Comparison of ENCODE assay signal across 12 cellular contexts in genomic region chr11:70448983-70449567, GRCh38. TPM values are rescaled to one million over a fixed set of nuclear protein-coding genes. Genes with fewer than 3 reads are reported as not detected.
A peak's percentile ranks its signal among the peaks of the same experiment; 100 is the strongest.
DNase-seq lines count a peak whose midpoint lies in the region; ATAC-seq and TF ChIP-seq lines count a peak whose summit lies in the region.
"Had no signal": no experiment of that assay in that cellular context is flagged by ENCODE, and none has a peak within 500 bp of the region (broad histone marks: within the 10 kb centered on the region; RNA-seq: fewer than 3 reads in every experiment).

No MANE protein-coding gene starts in this region.

- no peaks in the 10 kb centered on the region for H3K27me3 ChIP-seq in upper lobe of right lung
- H3K27me3 ChIP-seq in HAP-1 (ENCODE audit: low read depth): no peaks in the 10 kb centered on the region
- H3K27me3 ChIP-seq: MG63 had no signal

- ATAC-seq in natural killer cell (no peak), upper lobe of right lung (no peak), GM19328 (IDR thresholded peaks at IDR 0.05; ENCODE audit: unreplicated experiment) (no peak)
- no peak for ATAC-seq in natural killer cell treated with Interleukin-12 subunit alpha and Interleukin-12 subunit beta and Interleukin-15 and Interleukin-18, amount 100 ng/mL, for 72 hours

- H3K4me1 Mint-ChIP-seq in natural killer cell: no peaks in the 10 kb centered on the region
- no peaks in the 10 kb centered on the region for H3K4me1 Mint-ChIP-seq in natural killer cell treated with Interleukin-12 subunit alpha and Interleukin-12 subunit beta and Interleukin-15 and Interleukin-18, amount 100 ng/mL, for 72 hours (ENCODE audit: low read depth in 2 of 2)
- H3K4me1 Mint-ChIP-seq: activated CD4-positive, alpha-beta T cell treated with anti-CD3 and anti-CD28 coated beads, Interleukin-2, amount 10 ng/mL, durations not matched to agents 7 days and 5 days had no signal

- peaks cover 30 to 54% of the 10 kb centered on the region in 2 donors for H3K27me3 Mint-ChIP-seq in natural killer cell (ENCODE audit: low read depth in 2 of 2)
- H3K27me3 Mint-ChIP-seq in natural killer cell treated with Interleukin-12 subunit alpha and Interleukin-12 subunit beta and Interleukin-15 and Interleukin-18, amount 100 ng/mL, for 72 hours: peaks cover 36 to 39% of the 10 kb centered on the region in 2 donors
- H3K27me3 Mint-ChIP-seq: activated CD4-positive, alpha-beta T cell treated with anti-CD3 and anti-CD28 coated beads, Interleukin-2, amount 10 ng/mL, durations not matched to agents 7 days and 5 days had no signal

- DNase-seq in natural killer cell (no peak), MV-4-11 (lab: John Stamatoyannopoulos, UW) (peak; percentile 53), epithelial cell of esophagus (ENCODE audit: low read depth) (no peak), upper lobe of right lung (no peak), HAP-1 (ENCODE audit: low spot score in 2 of 2) (no peak), COR-L47 (lab: John Stamatoyannopoulos, UW) (no peak)
- DNase-seq in natural killer cell treated with Interleukin-12 subunit alpha and Interleukin-12 subunit beta and Interleukin-15 and Interleukin-18, amount 100 ng/mL, for 72 hours (ENCODE audit: low spot score): no peak
- DNase-seq: activated CD4-positive, alpha-beta T cell treated with anti-CD3 and anti-CD28 coated beads, Interleukin-2, amount 10 ng/mL, durations not matched to agents 7 days and 5 days; DMS79; MG63; small intestine had no signal

- no peak overlapping the region for H3K27ac ChIP-seq in upper lobe of right lung

- intact Hi-C loops in natural killer cell (cut with micrococcal nuclease) (no loop called here), upper lobe of right lung (cut with DNase I) (no loop called here)

- no peak overlapping the region for H3K4me3 Mint-ChIP-seq in natural killer cell
- H3K4me3 Mint-ChIP-seq in natural killer cell treated with Interleukin-12 subunit alpha and Interleukin-12 subunit beta and Interleukin-15 and Interleukin-18, amount 100 ng/mL, for 72 hours: no peak overlapping the region
- H3K4me3 Mint-ChIP-seq: activated CD4-positive, alpha-beta T cell treated with anti-CD3 and anti-CD28 coated beads, Interleukin-2, amount 10 ng/mL, durations not matched to agents 7 days and 5 days had no signal

- H3K9me3 ChIP-seq in upper lobe of right lung: peaks cover 17% of the 10 kb centered on the region
- no peaks in the 10 kb centered on the region for H3K9me3 ChIP-seq in HAP-1

- no peaks in the 10 kb centered on the region for H3K36me3 ChIP-seq in upper lobe of right lung
- H3K36me3 ChIP-seq in HAP-1 (replicated peaks): no peaks in the 10 kb centered on the region
- H3K36me3 ChIP-seq: MG63 had no signal

- H3K9me3 Mint-ChIP-seq in natural killer cell: peaks cover 13 to 20% of the 10 kb centered on the region in 2 donors
- H3K9me3 Mint-ChIP-seq in natural killer cell treated with Interleukin-12 subunit alpha and Interleukin-12 subunit beta and Interleukin-15 and Interleukin-18, amount 100 ng/mL, for 72 hours: peaks cover 23% of the 10 kb centered on the region

- H3K4me1 ChIP-seq in upper lobe of right lung: no peaks in the 10 kb centered on the region
- H3K4me1 ChIP-seq in HAP-1: no peaks in the 10 kb centered on the region

- H3K4me3 ChIP-seq in epithelial cell of esophagus (ENCODE audit: low read length) (no peak overlapping the region), upper lobe of right lung (no peak overlapping the region), HAP-1 (no peak overlapping the region)
- H3K4me3 ChIP-seq: MG63 had no signal

- H3K27ac Mint-ChIP-seq in natural killer cell: no peak overlapping the region
- no peak overlapping the region for H3K27ac Mint-ChIP-seq in natural killer cell treated with Interleukin-12 subunit alpha and Interleukin-12 subunit beta and Interleukin-15 and Interleukin-18, amount 100 ng/mL, for 72 hours
- H3K27ac Mint-ChIP-seq: activated CD4-positive, alpha-beta T cell treated with anti-CD3 and anti-CD28 coated beads, Interleukin-2, amount 10 ng/mL, durations not matched to agents 7 days and 5 days had no signal

- in situ Hi-C loops in HAP-1 (cut with MboI; ENCODE audit: low sequenced_read_pairs): no loop called here

- TF ChIP-seq CTCF in natural killer cell (IDR thresholded peaks at IDR 0.05) (peak; percentile 22), epithelial cell of esophagus (IDR thresholded peaks at IDR 0.05; ENCODE audit: insufficient read depth, low read depth, low read length, missing control alignments) (peak; percentile 38), upper lobe of right lung (IDR thresholded peaks at IDR 0.05) (peak; percentile 31)

- H3K36me3 Mint-ChIP-seq in natural killer cell: peaks cover 28% of the 10 kb centered on the region
- H3K36me3 Mint-ChIP-seq in natural killer cell treated with Interleukin-12 subunit alpha and Interleukin-12 subunit beta and Interleukin-15 and Interleukin-18, amount 100 ng/mL, for 72 hours: peaks cover 25% of the 10 kb centered on the region

RNA-seq across cellular contexts. Expression of gene CTTN, which starts 50.7 kb away (rescaled TPM):
- 1 to 10 TPM in 2 of 3 donors, under 1 TPM in 1; 0.59 to 5.8 (median 1.8) TPM for total RNA-seq in natural killer cell
- total RNA-seq in natural killer cell treated with Interleukin-12 subunit alpha and Interleukin-12 subunit beta and Interleukin-15 and Interleukin-18, amount 100 ng/mL, for 72 hours: 1 to 10 TPM; 1.8 to 2.6 TPM
- total RNA-seq in upper lobe of right lung: 177 TPM

Comparison
In these comparisons a context has a peak if more than half of its experiments do, and no peak if none do; other contexts are left out.
1. RNA of gene CTTN, which starts 50.7 kb away (total RNA-seq): 177 TPM in upper lobe of right lung (single experiment); 1.8 to 2.6 TPM in natural killer cell treated with Interleukin-12 subunit alpha and Interleukin-12 subunit beta and Interleukin-15 and Interleukin-18, amount 100 ng/mL, for 72 hours and 0.59 to 5.8 TPM in natural killer cell; every median in the first group is over 10 times any median in the second.
2. Peak in every context shown above with its lines, with median percentiles within 50 percentile points of each other: CTCF ChIP-seq.